ENCODE assay signal across 8 cellular contexts in genomic region chr18:74496508-74497307, GRCh38. TPM values are rescaled to one million over a fixed set of nuclear protein-coding genes. Genes with fewer than 3 reads are reported as not detected.
DNase-seq lines count a peak whose midpoint lies in the region; ATAC-seq and TF ChIP-seq lines count a peak whose summit lies in the region.

No MANE protein-coding gene starts in this region.

- TF ChIP-seq POLR2A in NB4 (IDR thresholded peaks at IDR 0.05; ENCODE audit: extremely low read depth, insufficient read length) = no peak
- no peak for TF ChIP-seq POLR2A in esophagus squamous epithelium (IDR thresholded peaks at IDR 0.05)

- CTCF ChIA-PET in activated CD8-positive, alpha-beta T cell treated with anti-CD3 and anti-CD28 coated beads for 36 hours (lab: Charles Lee) = interaction anchor here (1.7 to 11.5 kb wide), 4 partner anchors 55 to 155 kb away, joined by 4 to 198 read pairs (median 7); no protein-coding TSS in a partner anchor

- peak overlapping the region; percentile 85 for H3K4me3 Mint-ChIP-seq in activated CD8-positive, alpha-beta T cell treated with anti-CD3 and anti-CD28 coated beads for 36 hours
- peak overlapping the region; percentile 91 to 98 (median 96) for H3K4me3 Mint-ChIP-seq in naive B cell
- H3K4me3 Mint-ChIP-seq in type B pancreatic cell = peak overlapping the region; percentile 97

- DNase-seq in activated effector memory CD4-positive, alpha-beta T cell treated with anti-CD3 and anti-CD28 coated beads, Interleukin-2, amount 50 U/mL, for 16 hours = peak; percentile 79
- no peak for DNase-seq in activated effector memory CD4-positive, alpha-beta T cell treated with Interleukin-2 at 50 U/mL for 16 hours
- DNase-seq in NB4 (ENCODE audit: low read depth) (peak; percentile 56), esophagus squamous epithelium (lab: John Stamatoyannopoulos, UW) (no peak), naive B cell (no peak), type B pancreatic cell (ENCODE audit: extremely low spot score, unreplicated experiment) (no peak)
- peak; percentile 52 for DNase-seq in activated CD8-positive, alpha-beta T cell treated with anti-CD3 and anti-CD28 coated beads for 36 hours

- peak overlapping the region; percentile 96 to 98 (median 98) for H3K27ac ChIP-seq in esophagus squamous epithelium

- H3K9me3 Mint-ChIP-seq in activated CD8-positive, alpha-beta T cell treated with anti-CD3 and anti-CD28 coated beads for 36 hours = no peaks in the 10 kb centered on the region
- H3K9me3 Mint-ChIP-seq in naive B cell (no peaks in the 10 kb centered on the region), type B pancreatic cell (no peaks in the 10 kb centered on the region)

- no peaks in the 10 kb centered on the region for H3K27me3 ChIP-seq in esophagus squamous epithelium

- peaks cover 18 to 57% (median 24%) of the 10 kb centered on the region in 3 donors for H3K4me1 ChIP-seq in esophagus squamous epithelium

- intact Hi-C loops in activated CD8-positive, alpha-beta T cell treated with anti-CD3 and anti-CD28 coated beads for 36 hours (cut with micrococcal nuclease) = loop anchor here (5.0 to 10.0 kb wide), 5 partner anchors 56 to 711 kb away; partner anchors contain the start of genes FBXO15, PTGR3, TIMM21 and ZNF407
- intact Hi-C loops in esophagus squamous epithelium (cut with DNase I) = no loop called here

- ATAC-seq in HG02642 (IDR thresholded peaks at IDR 0.05; ENCODE audit: poor library complexity, unreplicated experiment) (peak; percentile 28), naive B cell (ENCODE audit: low read depth in 2 of 2) (peak; percentile 6 to 9)
- ATAC-seq in activated CD8-positive, alpha-beta T cell treated with anti-CD3 and anti-CD28 coated beads for 36 hours = peak; percentile 17

- TF ChIP-seq CTCF in NB4 (IDR thresholded peaks at IDR 0.05; ENCODE audit: low read depth, low read length) (no peak), esophagus squamous epithelium (IDR thresholded peaks at IDR 0.05) (peak in 2 of 6 experiments; percentile 5 to 25), type B pancreatic cell (conservative IDR thresholded peaks at IDR 0.05) (peak; percentile 60)
- TF ChIP-seq CTCF in activated CD8-positive, alpha-beta T cell treated with anti-CD3 and anti-CD28 coated beads for 36 hours (IDR thresholded peaks at IDR 0.05) = no peak

- H3K27ac Mint-ChIP-seq in activated CD8-positive, alpha-beta T cell treated with anti-CD3 and anti-CD28 coated beads for 36 hours = peak overlapping the region; percentile 99
- H3K27ac Mint-ChIP-seq in naive B cell (peak overlapping the region; percentile 90 to 99 (median 97)), type B pancreatic cell (peak overlapping the region; percentile 97)

- H3K4me3 ChIP-seq in NB4 (ENCODE audit: low read depth, low read length) = peak overlapping the region; percentile 80
- peak overlapping the region; percentile 82 to 94 (median 90) for H3K4me3 ChIP-seq in esophagus squamous epithelium

- 41 to 58% methylated on average over 3 to 4 of the region's 48 CpGs for WGBS in esophagus squamous epithelium, 2 donors

- POLR2A ChIA-PET in activated CD8-positive, alpha-beta T cell treated with anti-CD3 and anti-CD28 coated beads for 36 hours (lab: Charles Lee) = interaction anchor here (0.6 to 1.8 kb wide), 6 partner anchors 9 to 200 kb away, joined by 3 to 9 read pairs (median 4); no protein-coding TSS in a partner anchor

- H3K27me3 Mint-ChIP-seq in activated CD8-positive, alpha-beta T cell treated with anti-CD3 and anti-CD28 coated beads for 36 hours = no peaks in the 10 kb centered on the region
- H3K27me3 Mint-ChIP-seq in naive B cell (no peaks in the 10 kb centered on the region), type B pancreatic cell (no peaks in the 10 kb centered on the region)

- H3K36me3 Mint-ChIP-seq in activated CD8-positive, alpha-beta T cell treated with anti-CD3 and anti-CD28 coated beads for 36 hours (ENCODE audit: low read depth) = peaks cover 31% of the 10 kb centered on the region
- H3K36me3 Mint-ChIP-seq in naive B cell (peaks cover 0 to 5% of the 10 kb centered on the region in 2 donors), type B pancreatic cell (peaks cover 19% of the 10 kb centered on the region)

- no peaks in the 10 kb centered on the region for H3K9me3 ChIP-seq in esophagus squamous epithelium

- H3K36me3 ChIP-seq in esophagus squamous epithelium = peaks cover 0 to 8% (median 1%) of the 10 kb centered on the region in 3 donors

- peaks cover 47% of the 10 kb centered on the region for H3K4me1 Mint-ChIP-seq in activated CD8-positive, alpha-beta T cell treated with anti-CD3 and anti-CD28 coated beads for 36 hours (ENCODE audit: low read depth)
- peaks cover 44 to 61% (median 46%) of the 10 kb centered on the region in 3 donors for H3K4me1 Mint-ChIP-seq in naive B cell
- H3K4me1 Mint-ChIP-seq in type B pancreatic cell (ENCODE audit: unreplicated experiment) = peaks cover 29% of the 10 kb centered on the region

RNA-seq across cellular contexts. Expression of gene CNDP2, which starts 0.5 kb away (rescaled TPM):
- 100 to 1,000 TPM; 121 to 136 TPM for total RNA-seq in activated CD8-positive, alpha-beta T cell treated with anti-CD3 and anti-CD28 coated beads for 36 hours
- total RNA-seq in esophagus squamous epithelium (100 to 1,000 TPM in 2 of 4 donors, 10 to 100 TPM in 2; 66.6 to 136 (median 87.9) TPM), type B pancreatic cell (ENCODE audit: low replicate concordance) (197 and 248 TPM in 2 replicates)
- polyA plus RNA-seq in naive B cell (ENCODE audit: low read depth in 6 of 6) = 100 to 1,000 TPM; 114 to 283 (median 207) TPM

RNA-seq across cellular contexts. Expression of gene CNDP1, which starts 37.6 kb away (rescaled TPM):
- not detected for total RNA-seq in activated CD8-positive, alpha-beta T cell treated with anti-CD3 and anti-CD28 coated beads for 36 hours
- total RNA-seq in esophagus squamous epithelium (not detected), type B pancreatic cell (ENCODE audit: low replicate concordance) (0.48 and 0.67 TPM in 2 replicates)
- not detected for polyA plus RNA-seq in naive B cell (ENCODE audit: low read depth in 6 of 6)

RNA-seq across cellular contexts. Expression of gene DIPK1C, which starts 39.6 kb away (rescaled TPM):
- total RNA-seq in activated CD8-positive, alpha-beta T cell treated with anti-CD3 and anti-CD28 coated beads for 36 hours = not detected
- not detected for total RNA-seq in esophagus squamous epithelium
- not detected for polyA plus RNA-seq in naive B cell (ENCODE audit: low read depth in 6 of 6)
- total RNA-seq in type B pancreatic cell (ENCODE audit: low replicate concordance) = 0.26 and 0.36 TPM in 2 replicates

Comparison
In these comparisons a context has a peak if more than half of its experiments do, and no peak if none do; other contexts are left out.
1. DNase-seq: peak in activated effector memory CD4-positive, alpha-beta T cell treated with anti-CD3 and anti-CD28 coated beads, Interleukin-2, amount 50 U/mL, for 16 hours (single experiment), NB4 (single experiment) and activated CD8-positive, alpha-beta T cell treated with anti-CD3 and anti-CD28 coated beads for 36 hours (single experiment); none in activated effector memory CD4-positive, alpha-beta T cell treated with Interleukin-2 at 50 U/mL for 16 hours (single experiment), esophagus squamous epithelium (single experiment), naive B cell (single experiment) and type B pancreatic cell (single experiment).
2. Peak in every context shown above with its lines, with median percentiles within 50 percentile points of each other: ATAC-seq, H3K27ac Mint-ChIP-seq and H3K4me3 Mint-ChIP-seq.